ENCODE assay signal across 9 cellular contexts in genomic region chr17:73305845-73306836, GRCh38. TPM values are rescaled to one million over a fixed set of nuclear protein-coding genes. Genes with fewer than 3 reads are reported as not detected.
DNase-seq lines count a peak whose midpoint lies in the region; ATAC-seq, FAIRE-seq and TF ChIP-seq lines count a peak whose summit lies in the region.
"Had no signal": no experiment of that assay in that cellular context is flagged by ENCODE, and none has a peak within 500 bp of the region (broad histone marks: within the 10 kb centered on the region; RNA-seq: fewer than 3 reads in every experiment).

No MANE protein-coding gene starts in this region.

- no peaks in the 10 kb centered on the region for H3K9me3 ChIP-seq in right atrium auricular region
- no peaks in the 10 kb centered on the region for H3K9me3 ChIP-seq in osteoblast (ENCODE audit: low read depth, low read length)

- H3K27me3 ChIP-seq in right atrium auricular region (no peaks in the 10 kb centered on the region), osteoblast (ENCODE audit: insufficient read depth, low read length) (no peaks in the 10 kb centered on the region)

- H3K27ac ChIP-seq in right atrium auricular region (peak overlapping the region; percentile 98 to 99), epithelial cell of prostate (peak overlapping the region; percentile 87), osteoblast (ENCODE audit: low read depth, low read length) (peak overlapping the region; percentile 94)

- TF ChIP-seq CTCF in right atrium auricular region (IDR thresholded peaks at IDR 0.05) (no peak), osteoblast (IDR thresholded peaks at IDR 0.05; ENCODE audit: extremely low read depth, low read depth, low read length) (no peak)

- H3K36me3 ChIP-seq in right atrium auricular region, result no peaks in the 10 kb centered on the region
- no peaks in the 10 kb centered on the region for H3K36me3 ChIP-seq in osteoblast (ENCODE audit: insufficient read depth, low read length)

- no peak for FAIRE-seq in H54 (lab: Jason Lieb, UNC)

- intact Hi-C loops in Right ventricle myocardium superior (cut with DNase I), result no loop called here

- H3K4me1 ChIP-seq in right atrium auricular region, result peaks cover 0 to 81% of the 10 kb centered on the region in 2 donors
- peaks cover 70% of the 10 kb centered on the region for H3K4me1 ChIP-seq in osteoblast (ENCODE audit: insufficient read depth, low read length)

- ATAC-seq in Right ventricle myocardium superior (ENCODE audit: poor library complexity) (no peak), HG02759 (IDR thresholded peaks at IDR 0.05; ENCODE audit: unreplicated experiment) (no peak)

- TF ChIP-seq POLR2A in H54 (IDR thresholded peaks at IDR 0.05; ENCODE audit: low read depth, low read length), result no peak

- DNase-seq in right atrium auricular region (ENCODE audit: low spot score) (no peak), Right ventricle myocardium superior (no peak), epithelial cell of prostate (ENCODE audit: low read depth, low spot score) (no peak), osteoblast (ENCODE audit: insufficient read length, low spot score, missing footprints) (no peak), NCI-H446 (lab: John Stamatoyannopoulos, UW) (no peak), H54 (ENCODE audit: insufficient read length, low spot score) (no peak)
- DNase-seq in activated CD4-positive, alpha-beta T cell treated with anti-CD3 and anti-CD28 coated beads, Interleukin-2, amount 50 U/mL, for 1 hour, result no peak
- DNase-seq: naive B cell had no signal

- peaks cover 15% of the 10 kb centered on the region for H4K20me1 ChIP-seq in osteoblast (ENCODE audit: insufficient read depth, low read length)

- H3K4me2 ChIP-seq in osteoblast (ENCODE audit: insufficient read depth, low read length), result peak overlapping the region; percentile 98

- H3K79me2 ChIP-seq in osteoblast (ENCODE audit: insufficient read depth, low read length), result peaks cover 73% of the 10 kb centered on the region

- H2AFZ ChIP-seq in osteoblast (ENCODE audit: low read length), result peak overlapping the region; percentile 35

- H3K4me3 ChIP-seq in right atrium auricular region, result peak overlapping the region in 1 of 2 donors; percentile 39
- H3K4me3 ChIP-seq in osteoblast (ENCODE audit: insufficient read depth, low read length), result peak overlapping the region; percentile 69

RNA-seq across cellular contexts. Expression of gene CDC42EP4, which starts 5.7 kb away (rescaled TPM):
- total RNA-seq in right atrium auricular region (10 to 100 TPM; 35.4 to 56.0 TPM), Right ventricle myocardium superior (53.0 TPM), osteoblast (13.8 and 16.3 TPM in 2 replicates)

RNA-seq across cellular contexts. Expression of gene CPSF4L, which starts 44.5 kb away (rescaled TPM):
- total RNA-seq in right atrium auricular region (not detected), Right ventricle myocardium superior (not detected), osteoblast (not detected in 2 replicates)
